In genomic region chr11:70517996-70518907, GRCh38 we compare ENCODE assay signal across 1 cellular context.
TF ChIP-seq lines count a peak whose summit lies in the region.

No MANE protein-coding gene starts in this region.

TF ChIP-seq in WTC11, 78 proteins besides CTCF, POLR2A, EP300 and RAD21 (continued from another document):
- TF ChIP-seq SMAD3 (CRISPR knock-in tag; IDR thresholded peaks at IDR 0.05; ENCODE audit: borderline replicate concordance) (no peak), NFE2L1 (CRISPR knock-in tag; IDR thresholded peaks at IDR 0.05) (no peak), MYBL2 (CRISPR knock-in tag; IDR thresholded peaks at IDR 0.05) (no peak), PRRX2 (CRISPR knock-in tag; IDR thresholded peaks at IDR 0.05) (no peak), ZNF396 (CRISPR knock-in tag; IDR thresholded peaks at IDR 0.05; ENCODE audit: borderline replicate concordance) (no peak)
